ENCODE assay signal across 21 cellular contexts in the genomic region with DNA sequence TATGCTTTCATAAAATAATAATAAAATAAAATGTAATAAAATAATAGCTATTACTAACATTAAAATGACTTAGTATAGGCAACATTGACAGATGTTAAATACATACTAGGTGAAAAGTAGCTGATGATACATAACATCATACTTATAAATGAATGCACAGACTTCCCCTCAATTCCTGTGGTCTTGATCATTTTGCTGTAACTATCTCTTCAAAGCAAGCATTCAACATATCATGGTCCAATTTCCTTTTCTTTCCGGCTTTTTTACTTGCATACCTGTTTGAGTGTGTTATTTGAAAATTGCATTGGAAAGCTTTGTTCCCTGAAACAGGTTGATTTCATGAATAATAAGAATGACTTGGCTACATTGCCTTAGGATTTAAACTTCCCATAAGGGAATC.
DNase-seq lines count a peak whose midpoint lies in the region; ATAC-seq and TF ChIP-seq lines count a peak whose summit lies in the region.
"Had no signal": no experiment of that assay in that cellular context is flagged by ENCODE, and none has a peak within 500 bp of the region (broad histone marks: within the 10 kb centered on the region; RNA-seq: fewer than 3 reads in every experiment).

No MANE protein-coding gene starts in this region.

- H3K27ac Mint-ChIP-seq in HFFc6 (peak overlapping the region; percentile 60; the same call in 1 of the 2 replicates), WTC11 (peak overlapping the region; percentile 93)
- no peak overlapping the region for H3K27ac Mint-ChIP-seq in natural killer cell treated with Interleukin-12 subunit alpha and Interleukin-12 subunit beta and Interleukin-15 and Interleukin-18, amount 100 ng/mL, for 72 hours
- H3K27ac Mint-ChIP-seq: IgD-negative memory B cell had no signal

- no peaks in the 10 kb centered on the region for H3K27me3 Mint-ChIP-seq in HFFc6 (ENCODE audit: insufficient read depth)
- no peaks in the 10 kb centered on the region for H3K27me3 Mint-ChIP-seq in WTC11 (ENCODE audit: low read depth)
- H3K27me3 Mint-ChIP-seq in natural killer cell treated with Interleukin-12 subunit alpha and Interleukin-12 subunit beta and Interleukin-15 and Interleukin-18, amount 100 ng/mL, for 72 hours = no peaks in the 10 kb centered on the region
- H3K27me3 Mint-ChIP-seq: IgD-negative memory B cell had no signal

- CTCF ChIA-PET in WTC11 (lab: Charles Lee) = interaction anchor here (1.4 kb wide), 1 partner anchor 28 kb away, joined by 4 read pairs; no protein-coding TSS in a partner anchor

- no peaks in the 10 kb centered on the region for H3K9me3 Mint-ChIP-seq in HFFc6
- H3K9me3 Mint-ChIP-seq in WTC11 = peaks cover 13% of the 10 kb centered on the region
- H3K9me3 Mint-ChIP-seq in natural killer cell treated with Interleukin-12 subunit alpha and Interleukin-12 subunit beta and Interleukin-15 and Interleukin-18, amount 100 ng/mL, for 72 hours = peaks cover 4% of the 10 kb centered on the region
- H3K9me3 Mint-ChIP-seq: IgD-negative memory B cell had no signal

- H3K4me1 Mint-ChIP-seq in HFFc6 (ENCODE audit: low read depth) (peaks cover 80% of the 10 kb centered on the region), WTC11 (peaks cover 68% of the 10 kb centered on the region)
- no peaks in the 10 kb centered on the region for H3K4me1 Mint-ChIP-seq in natural killer cell treated with Interleukin-12 subunit alpha and Interleukin-12 subunit beta and Interleukin-15 and Interleukin-18, amount 100 ng/mL, for 72 hours (ENCODE audit: low read depth in 2 of 2)
- H3K4me1 Mint-ChIP-seq: IgD-negative memory B cell had no signal

- TF ChIP-seq CTCF in HFFc6 (IDR thresholded peaks at IDR 0.05) (no peak), WTC11 (IDR thresholded peaks at IDR 0.05) (no peak)

- POLR2A ChIA-PET in WTC11 (lab: Charles Lee) = no interaction called here

- no peak for DNase-seq in HFFc6
- DNase-seq in WTC11 (ENCODE audit: low spot score) = no peak
- DNase-seq in kidney tubule cell (ENCODE audit: low spot score) = peak; percentile 37
- no peak for DNase-seq in amniotic stem cell (lab: John Stamatoyannopoulos, UW)
- no peak for DNase-seq in mucosa of gallbladder (ENCODE audit: low spot score)
- DNase-seq in natural killer cell treated with Interleukin-12 subunit alpha and Interleukin-12 subunit beta and Interleukin-15 and Interleukin-18, amount 100 ng/mL, for 72 hours (ENCODE audit: low spot score) = no peak
- DNase-seq: C1 segment of cervical spinal cord, DND-41, Kasumi-1, MG63, NCI-H1048, NCI-H1436, NCI-H1930, NCI-H226, NCI-H524, NCI-H82, OCI-M1, Right ventricle myocardium superior had no signal

- H3K4me3 Mint-ChIP-seq in HFFc6 (0 out of 2 replicates have a peak overlapping the region, but pooled peaks have one; percentile 24), WTC11 (0 out of 2 replicates have a peak overlapping the region, but pooled peaks have one; percentile 2)
- H3K4me3 Mint-ChIP-seq in natural killer cell treated with Interleukin-12 subunit alpha and Interleukin-12 subunit beta and Interleukin-15 and Interleukin-18, amount 100 ng/mL, for 72 hours = no peak overlapping the region
- H3K4me3 Mint-ChIP-seq: IgD-negative memory B cell had no signal

- H3K36me3 Mint-ChIP-seq in HFFc6 (ENCODE audit: low read depth) = no peaks in the 10 kb centered on the region
- H3K36me3 Mint-ChIP-seq in WTC11 = peaks cover 11% of the 10 kb centered on the region
- no peaks in the 10 kb centered on the region for H3K36me3 Mint-ChIP-seq in natural killer cell treated with Interleukin-12 subunit alpha and Interleukin-12 subunit beta and Interleukin-15 and Interleukin-18, amount 100 ng/mL, for 72 hours
- H3K36me3 Mint-ChIP-seq: IgD-negative memory B cell had no signal

- ATAC-seq in WTC11 (no peak), HG03175 (IDR thresholded peaks at IDR 0.05; ENCODE audit: unreplicated experiment) (no peak)
- no peak for ATAC-seq in natural killer cell treated with Interleukin-12 subunit alpha and Interleukin-12 subunit beta and Interleukin-15 and Interleukin-18, amount 100 ng/mL, for 72 hours
- ATAC-seq: HCT116 had no signal

TF ChIP-seq in WTC11, 78 proteins besides CTCF, POLR2A, EP300 and RAD21 (continues in another document):
- TF ChIP-seq IRF2 (CRISPR knock-in tag; IDR thresholded peaks at IDR 0.05; ENCODE audit: borderline replicate concordance, low read depth) (no peak), CREM (CRISPR knock-in tag; IDR thresholded peaks at IDR 0.05) (no peak), NFATC4 (CRISPR knock-in tag; IDR thresholded peaks at IDR 0.05) (no peak), ELF4 (CRISPR knock-in tag; IDR thresholded peaks at IDR 0.05; ENCODE audit: low read depth) (no peak), OVOL2 (CRISPR knock-in tag; IDR thresholded peaks at IDR 0.05; ENCODE audit: borderline replicate concordance) (no peak), GABPB1 (CRISPR knock-in tag; IDR thresholded peaks at IDR 0.05) (no peak), ZNF396 (CRISPR knock-in tag; IDR thresholded peaks at IDR 0.05; ENCODE audit: borderline replicate concordance) (no peak), SMAD3 (CRISPR knock-in tag; IDR thresholded peaks at IDR 0.05; ENCODE audit: borderline replicate concordance) (no peak), MXD4 (CRISPR knock-in tag; IDR thresholded peaks at IDR 0.05; ENCODE audit: borderline replicate concordance) (no peak), ZNF121 (CRISPR knock-in tag; IDR thresholded peaks at IDR 0.05) (no peak), ZNF232 (CRISPR knock-in tag; IDR thresholded peaks at IDR 0.05) (no peak)
- TF ChIP-seq, protein P1, sequence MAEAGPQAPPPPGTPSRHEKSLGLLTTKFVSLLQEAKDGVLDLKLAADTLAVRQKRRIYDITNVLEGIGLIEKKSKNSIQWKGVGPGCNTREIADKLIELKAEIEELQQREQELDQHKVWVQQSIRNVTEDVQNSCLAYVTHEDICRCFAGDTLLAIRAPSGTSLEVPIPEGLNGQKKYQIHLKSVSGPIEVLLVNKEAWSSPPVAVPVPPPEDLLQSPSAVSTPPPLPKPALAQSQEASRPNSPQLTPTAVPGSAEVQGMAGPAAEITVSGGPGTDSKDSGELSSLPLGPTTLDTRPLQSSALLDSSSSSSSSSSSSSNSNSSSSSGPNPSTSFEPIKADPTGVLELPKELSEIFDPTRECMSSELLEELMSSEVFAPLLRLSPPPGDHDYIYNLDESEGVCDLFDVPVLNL (CRISPR knock-in tag; IDR thresholded peaks at IDR 0.05; ENCODE audit: borderline replicate concordance, low read depth) = no peak
- TF ChIP-seq, protein P2, sequence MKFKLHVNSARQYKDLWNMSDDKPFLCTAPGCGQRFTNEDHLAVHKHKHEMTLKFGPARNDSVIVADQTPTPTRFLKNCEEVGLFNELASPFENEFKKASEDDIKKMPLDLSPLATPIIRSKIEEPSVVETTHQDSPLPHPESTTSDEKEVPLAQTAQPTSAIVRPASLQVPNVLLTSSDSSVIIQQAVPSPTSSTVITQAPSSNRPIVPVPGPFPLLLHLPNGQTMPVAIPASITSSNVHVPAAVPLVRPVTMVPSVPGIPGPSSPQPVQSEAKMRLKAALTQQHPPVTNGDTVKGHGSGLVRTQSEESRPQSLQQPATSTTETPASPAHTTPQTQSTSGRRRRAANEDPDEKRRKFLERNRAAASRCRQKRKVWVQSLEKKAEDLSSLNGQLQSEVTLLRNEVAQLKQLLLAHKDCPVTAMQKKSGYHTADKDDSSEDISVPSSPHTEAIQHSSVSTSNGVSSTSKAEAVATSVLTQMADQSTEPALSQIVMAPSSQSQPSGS (CRISPR knock-in tag; IDR thresholded peaks at IDR 0.05; ENCODE audit: borderline replicate concordance, low read depth) = no peak
- TF ChIP-seq, protein P3, sequence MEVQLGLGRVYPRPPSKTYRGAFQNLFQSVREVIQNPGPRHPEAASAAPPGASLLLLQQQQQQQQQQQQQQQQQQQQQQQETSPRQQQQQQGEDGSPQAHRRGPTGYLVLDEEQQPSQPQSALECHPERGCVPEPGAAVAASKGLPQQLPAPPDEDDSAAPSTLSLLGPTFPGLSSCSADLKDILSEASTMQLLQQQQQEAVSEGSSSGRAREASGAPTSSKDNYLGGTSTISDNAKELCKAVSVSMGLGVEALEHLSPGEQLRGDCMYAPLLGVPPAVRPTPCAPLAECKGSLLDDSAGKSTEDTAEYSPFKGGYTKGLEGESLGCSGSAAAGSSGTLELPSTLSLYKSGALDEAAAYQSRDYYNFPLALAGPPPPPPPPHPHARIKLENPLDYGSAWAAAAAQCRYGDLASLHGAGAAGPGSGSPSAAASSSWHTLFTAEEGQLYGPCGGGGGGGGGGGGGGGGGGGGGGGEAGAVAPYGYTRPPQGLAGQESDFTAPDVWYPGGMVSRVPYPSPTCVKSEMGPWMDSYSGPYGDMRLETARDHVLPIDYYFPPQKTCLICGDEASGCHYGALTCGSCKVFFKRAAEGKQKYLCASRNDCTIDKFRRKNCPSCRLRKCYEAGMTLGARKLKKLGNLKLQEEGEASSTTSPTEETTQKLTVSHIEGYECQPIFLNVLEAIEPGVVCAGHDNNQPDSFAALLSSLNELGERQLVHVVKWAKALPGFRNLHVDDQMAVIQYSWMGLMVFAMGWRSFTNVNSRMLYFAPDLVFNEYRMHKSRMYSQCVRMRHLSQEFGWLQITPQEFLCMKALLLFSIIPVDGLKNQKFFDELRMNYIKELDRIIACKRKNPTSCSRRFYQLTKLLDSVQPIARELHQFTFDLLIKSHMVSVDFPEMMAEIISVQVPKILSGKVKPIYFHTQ (CRISPR knock-in tag; IDR thresholded peaks at IDR 0.05) = no peak
- TF ChIP-seq, protein P4, sequence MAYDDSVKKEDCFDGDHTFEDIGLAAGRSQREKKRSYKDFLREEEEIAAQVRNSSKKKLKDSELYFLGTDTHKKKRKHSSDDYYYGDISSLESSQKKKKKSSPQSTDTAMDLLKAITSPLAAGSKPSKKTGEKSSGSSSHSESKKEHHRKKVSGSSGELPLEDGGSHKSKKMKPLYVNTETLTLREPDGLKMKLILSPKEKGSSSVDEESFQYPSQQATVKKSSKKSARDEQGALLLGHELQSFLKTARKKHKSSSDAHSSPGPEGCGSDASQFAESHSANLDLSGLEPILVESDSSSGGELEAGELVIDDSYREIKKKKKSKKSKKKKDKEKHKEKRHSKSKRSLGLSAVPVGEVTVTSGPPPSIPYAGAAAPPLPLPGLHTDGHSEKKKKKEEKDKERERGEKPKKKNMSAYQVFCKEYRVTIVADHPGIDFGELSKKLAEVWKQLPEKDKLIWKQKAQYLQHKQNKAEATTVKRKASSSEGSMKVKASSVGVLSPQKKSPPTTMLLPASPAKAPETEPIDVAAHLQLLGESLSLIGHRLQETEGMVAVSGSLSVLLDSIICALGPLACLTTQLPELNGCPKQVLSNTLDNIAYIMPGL (CRISPR knock-in tag; IDR thresholded peaks at IDR 0.05) = no peak

Comparison
In these comparisons a context has a peak if more than half of its experiments do, and no peak if none do; other contexts are left out.
1. H3K27ac Mint-ChIP-seq: peak in HFFc6 (single experiment) and WTC11 (single experiment); none in natural killer cell treated with Interleukin-12 subunit alpha and Interleukin-12 subunit beta and Interleukin-15 and Interleukin-18, amount 100 ng/mL, for 72 hours (0 of 2).